Comparison of ENCODE assay signal across 2 cellular contexts in the genomic region with DNA sequence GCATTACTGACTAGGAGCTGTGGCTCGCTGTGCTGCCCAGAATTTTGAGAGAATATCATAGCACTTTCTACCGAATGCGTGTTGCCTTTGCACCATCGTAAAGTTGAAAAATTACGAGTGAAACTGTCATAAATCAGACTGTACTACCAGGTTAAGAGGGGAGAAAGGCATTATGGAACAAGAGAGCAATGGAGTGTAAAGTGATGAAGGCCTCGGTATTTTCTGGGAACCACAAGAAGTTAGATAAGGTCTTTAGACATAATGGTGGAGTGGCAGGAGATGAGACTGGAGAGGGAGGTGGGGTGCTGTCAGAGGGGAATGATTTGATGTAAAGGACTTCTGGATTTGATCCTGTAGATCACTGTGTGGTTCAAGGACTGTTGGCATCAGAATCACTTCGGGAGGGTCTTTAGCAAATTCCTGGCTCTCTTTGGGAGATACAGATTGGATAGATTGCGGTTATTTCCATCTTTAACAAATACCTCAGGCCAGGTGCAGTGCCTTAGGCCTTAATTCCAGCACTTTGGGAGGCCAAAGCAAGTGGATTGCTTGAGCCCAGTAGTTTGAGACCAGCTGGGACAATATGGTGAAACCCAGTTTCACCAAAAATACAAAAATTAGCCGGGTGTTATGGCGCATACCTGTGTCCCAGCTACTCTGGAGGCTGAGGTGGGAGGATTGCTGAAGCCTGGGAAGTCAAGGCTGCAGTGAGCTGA.
TF ChIP-seq lines count a peak whose summit lies in the region.

No MANE protein-coding gene starts in this region.

TF ChIP-seq in HepG2, 621 proteins besides CTCF, POLR2A, EP300 and RAD21 (continued from another document):
- TF ChIP-seq, protein P1, sequence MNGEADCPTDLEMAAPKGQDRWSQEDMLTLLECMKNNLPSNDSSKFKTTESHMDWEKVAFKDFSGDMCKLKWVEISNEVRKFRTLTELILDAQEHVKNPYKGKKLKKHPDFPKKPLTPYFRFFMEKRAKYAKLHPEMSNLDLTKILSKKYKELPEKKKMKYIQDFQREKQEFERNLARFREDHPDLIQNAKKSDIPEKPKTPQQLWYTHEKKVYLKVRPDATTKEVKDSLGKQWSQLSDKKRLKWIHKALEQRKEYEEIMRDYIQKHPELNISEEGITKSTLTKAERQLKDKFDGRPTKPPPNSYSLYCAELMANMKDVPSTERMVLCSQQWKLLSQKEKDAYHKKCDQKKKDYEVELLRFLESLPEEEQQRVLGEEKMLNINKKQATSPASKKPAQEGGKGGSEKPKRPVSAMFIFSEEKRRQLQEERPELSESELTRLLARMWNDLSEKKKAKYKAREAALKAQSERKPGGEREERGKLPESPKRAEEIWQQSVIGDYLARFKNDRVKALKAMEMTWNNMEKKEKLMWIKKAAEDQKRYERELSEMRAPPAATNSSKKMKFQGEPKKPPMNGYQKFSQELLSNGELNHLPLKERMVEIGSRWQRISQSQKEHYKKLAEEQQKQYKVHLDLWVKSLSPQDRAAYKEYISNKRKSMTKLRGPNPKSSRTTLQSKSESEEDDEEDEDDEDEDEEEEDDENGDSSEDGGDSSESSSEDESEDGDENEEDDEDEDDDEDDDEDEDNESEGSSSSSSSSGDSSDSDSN (CRISPR knock-in tag; IDR thresholded peaks at IDR 0.05): no peak
- TF ChIP-seq TARDBP (CRISPR knock-in tag; IDR thresholded peaks at IDR 0.05) (no peak), ZNF501 (CRISPR knock-in tag; IDR thresholded peaks at IDR 0.05) (no peak), MIXL1 (CRISPR knock-in tag; IDR thresholded peaks at IDR 0.05) (no peak), SATB2 (CRISPR knock-in tag; IDR thresholded peaks at IDR 0.05) (no peak), YY1 (IDR thresholded peaks at IDR 0.05; ENCODE audit: insufficient read depth, insufficient replicate concordance, low read depth, low read length) (no peak), ZNF766 (CRISPR knock-in tag; IDR thresholded peaks at IDR 0.05; ENCODE audit: borderline replicate concordance) (no peak), NKX3-1 (CRISPR knock-in tag; IDR thresholded peaks at IDR 0.05) (no peak)
- TF ChIP-seq, protein P2, sequence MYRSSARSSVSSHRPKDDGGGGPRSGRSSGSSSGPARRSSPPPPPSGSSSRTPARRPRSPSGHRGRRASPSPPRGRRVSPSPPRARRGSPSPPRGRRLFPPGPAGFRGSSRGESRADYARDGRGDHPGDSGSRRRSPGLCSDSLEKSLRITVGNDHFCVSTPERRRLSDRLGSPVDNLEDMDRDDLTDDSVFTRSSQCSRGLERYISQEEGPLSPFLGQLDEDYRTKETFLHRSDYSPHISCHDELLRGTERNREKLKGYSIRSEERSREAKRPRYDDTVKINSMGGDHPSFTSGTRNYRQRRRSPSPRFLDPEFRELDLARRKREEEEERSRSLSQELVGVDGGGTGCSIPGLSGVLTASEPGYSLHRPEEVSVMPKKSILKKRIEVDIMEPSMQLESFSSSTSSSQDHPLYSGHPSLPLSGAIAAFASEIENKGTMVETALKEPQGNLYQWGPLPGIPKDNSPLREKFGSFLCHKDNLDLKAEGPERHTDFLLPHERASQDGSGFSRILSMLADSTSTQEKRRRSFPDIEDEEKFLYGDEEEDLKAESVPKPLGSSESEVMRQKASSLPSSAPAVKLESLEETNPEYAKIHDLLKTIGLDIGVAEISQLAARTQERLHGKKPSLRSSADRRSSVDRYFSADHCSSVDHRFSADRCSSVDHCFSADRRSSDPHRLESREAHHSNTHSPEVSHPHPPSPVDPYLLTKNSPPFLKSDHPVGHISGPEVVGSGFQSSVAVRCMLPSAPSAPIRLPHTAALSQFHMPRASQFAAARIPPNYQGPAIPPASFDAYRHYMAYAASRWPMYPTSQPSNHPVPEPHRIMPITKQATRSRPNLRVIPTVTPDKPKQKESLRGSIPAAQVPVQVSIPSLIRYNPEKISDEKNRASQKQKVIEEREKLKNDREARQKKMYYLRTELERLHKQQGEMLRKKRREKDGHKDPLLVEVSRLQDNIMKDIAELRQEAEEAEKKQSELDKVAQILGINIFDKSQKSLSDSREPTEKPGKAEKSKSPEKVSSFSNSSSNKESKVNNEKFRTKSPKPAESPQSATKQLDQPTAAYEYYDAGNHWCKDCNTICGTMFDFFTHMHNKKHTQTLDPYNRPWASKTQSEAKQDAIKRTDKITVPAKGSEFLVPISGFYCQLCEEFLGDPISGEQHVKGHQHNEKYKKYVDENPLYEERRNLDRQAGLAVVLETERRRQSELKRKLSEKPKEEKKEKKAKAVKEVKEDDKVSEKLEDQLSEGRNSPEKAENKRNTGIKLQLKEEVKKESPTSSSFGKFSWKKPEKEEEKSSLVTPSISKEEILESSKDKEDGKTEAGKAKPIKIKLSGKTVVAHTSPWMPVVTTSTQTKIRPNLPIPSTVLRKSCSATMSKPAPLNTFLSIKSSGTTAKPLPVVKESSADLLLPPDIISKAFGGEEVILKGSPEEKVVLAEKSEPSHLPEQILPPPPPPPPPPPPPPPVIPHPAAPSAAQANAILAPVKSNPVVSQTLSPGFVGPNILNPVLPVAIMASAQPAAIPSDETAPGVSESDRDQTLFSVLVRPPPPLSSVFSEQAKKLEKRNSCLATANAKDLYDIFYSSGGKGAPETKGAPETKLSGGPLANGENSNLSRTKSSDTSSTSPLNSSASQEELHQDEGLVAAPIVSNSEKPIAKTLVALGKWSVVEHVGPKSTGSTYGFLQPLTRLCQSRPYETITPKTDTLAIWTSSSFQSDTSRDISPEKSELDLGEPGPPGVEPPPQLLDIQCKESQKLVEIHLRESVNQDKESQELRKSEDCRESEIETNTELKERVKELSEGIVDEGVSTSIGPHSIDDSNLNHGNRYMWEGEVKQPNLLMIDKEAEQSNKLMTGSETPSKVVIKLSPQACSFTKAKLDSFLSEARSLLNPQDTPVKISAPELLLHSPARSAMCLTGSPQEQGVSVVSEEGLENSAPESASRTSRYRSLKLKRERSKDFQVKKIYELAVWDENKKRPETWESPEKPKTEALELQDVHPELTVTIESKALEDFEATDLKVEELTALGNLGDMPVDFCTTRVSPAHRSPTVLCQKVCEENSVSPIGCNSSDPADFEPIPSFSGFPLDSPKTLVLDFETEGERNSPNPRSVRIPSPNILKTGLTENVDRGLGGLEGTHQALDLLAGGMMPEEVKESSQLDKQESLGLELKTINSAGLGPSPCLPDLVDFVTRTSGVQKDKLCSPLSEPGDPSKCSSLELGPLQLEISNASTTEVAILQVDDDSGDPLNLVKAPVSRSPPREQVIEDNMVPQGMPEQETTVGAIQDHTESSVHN (CRISPR knock-in tag; IDR thresholded peaks at IDR 0.05): no peak
- TF ChIP-seq, protein P3, sequence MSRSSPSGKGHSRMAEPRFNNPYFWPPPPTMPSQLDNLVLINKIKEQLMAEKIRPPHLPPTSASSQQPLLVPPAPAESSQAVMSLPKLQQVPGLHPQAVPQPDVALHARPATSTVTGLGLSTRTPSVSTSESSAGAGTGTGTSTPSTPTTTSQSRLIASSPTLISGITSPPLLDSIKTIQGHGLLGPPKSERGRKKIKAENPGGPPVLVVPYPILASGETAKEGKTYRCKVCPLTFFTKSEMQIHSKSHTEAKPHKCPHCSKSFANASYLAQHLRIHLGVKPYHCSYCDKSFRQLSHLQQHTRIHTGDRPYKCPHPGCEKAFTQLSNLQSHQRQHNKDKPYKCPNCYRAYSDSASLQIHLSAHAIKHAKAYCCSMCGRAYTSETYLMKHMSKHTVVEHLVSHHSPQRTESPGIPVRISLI (CRISPR knock-in tag; IDR thresholded peaks at IDR 0.05; ENCODE audit: borderline replicate concordance): 0 out of 2 replicates have a peak, but pooled peaks have one; percentile 7

TF ChIP-seq in HEK293, 187 proteins besides CTCF, POLR2A, EP300 and RAD21 (continued from another document):
- TF ChIP-seq, protein P4, sequence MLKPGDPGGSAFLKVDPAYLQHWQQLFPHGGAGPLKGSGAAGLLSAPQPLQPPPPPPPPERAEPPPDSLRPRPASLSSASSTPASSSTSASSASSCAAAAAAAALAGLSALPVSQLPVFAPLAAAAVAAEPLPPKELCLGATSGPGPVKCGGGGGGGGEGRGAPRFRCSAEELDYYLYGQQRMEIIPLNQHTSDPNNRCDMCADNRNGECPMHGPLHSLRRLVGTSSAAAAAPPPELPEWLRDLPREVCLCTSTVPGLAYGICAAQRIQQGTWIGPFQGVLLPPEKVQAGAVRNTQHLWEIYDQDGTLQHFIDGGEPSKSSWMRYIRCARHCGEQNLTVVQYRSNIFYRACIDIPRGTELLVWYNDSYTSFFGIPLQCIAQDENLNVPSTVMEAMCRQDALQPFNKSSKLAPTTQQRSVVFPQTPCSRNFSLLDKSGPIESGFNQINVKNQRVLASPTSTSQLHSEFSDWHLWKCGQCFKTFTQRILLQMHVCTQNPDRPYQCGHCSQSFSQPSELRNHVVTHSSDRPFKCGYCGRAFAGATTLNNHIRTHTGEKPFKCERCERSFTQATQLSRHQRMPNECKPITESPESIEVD (tag by site-specific recombination; IDR thresholded peaks at IDR 0.05): peak; percentile 65
- TF ChIP-seq ZXDB (tag by site-specific recombination; IDR thresholded peaks at IDR 0.05) (peak; percentile 37; the same call in 1 of the 2 replicates), ZNF843 (tag by site-specific recombination; IDR thresholded peaks at IDR 0.05) (peak; percentile 42; the same call in 1 of the 2 replicates), ZNF214 (tag by site-specific recombination; IDR thresholded peaks at IDR 0.05; ENCODE audit: borderline replicate concordance) (no peak)
